Comparison of ENCODE assay signal across 16 cellular contexts in the genomic region with DNA sequence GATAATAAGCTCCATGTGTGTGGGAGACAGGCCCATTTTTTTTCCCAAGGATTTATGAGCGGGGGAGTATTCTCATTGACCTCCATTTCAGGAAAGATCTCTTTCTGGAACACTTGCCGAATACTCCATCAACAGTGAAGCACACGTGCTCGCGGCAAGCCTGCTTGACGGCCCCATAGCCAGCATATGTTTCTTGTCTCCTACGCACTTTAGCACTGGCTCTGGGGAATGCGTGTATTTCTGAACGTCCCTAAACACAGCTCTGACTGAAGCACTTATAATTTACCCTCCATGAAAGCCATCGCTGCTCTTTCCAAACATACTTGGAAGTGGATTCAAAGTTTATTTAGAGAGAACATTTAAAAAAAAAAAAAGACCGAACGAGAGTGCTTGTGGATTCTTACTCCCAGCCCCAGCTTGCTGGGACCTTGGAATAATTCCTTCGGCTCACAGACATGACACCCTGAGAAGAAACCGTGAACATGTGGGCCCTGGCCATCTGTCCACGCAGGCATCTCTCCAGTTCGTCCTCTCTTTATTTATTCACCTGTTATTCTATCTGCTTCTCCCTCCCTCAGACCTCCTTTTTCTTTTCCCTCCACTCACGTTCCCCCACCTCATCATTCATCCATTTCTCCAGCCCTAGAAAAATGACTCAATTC.
DNase-seq lines count a peak whose midpoint lies in the region; ATAC-seq and TF ChIP-seq lines count a peak whose summit lies in the region.
"Had no signal": no experiment of that assay in that cellular context is flagged by ENCODE, and none has a peak within 500 bp of the region (broad histone marks: within the 10 kb centered on the region; RNA-seq: fewer than 3 reads in every experiment).

No MANE protein-coding gene starts in this region.

- no peak for TF ChIP-seq CTCF in hepatocyte (IDR thresholded peaks at IDR 0.05; ENCODE audit: poor library complexity)
- no peak for TF ChIP-seq CTCF in prostate gland (IDR thresholded peaks at IDR 0.05)
- no peak for TF ChIP-seq CTCF in vagina (IDR thresholded peaks at IDR 0.05)

- H3K4me3 ChIP-seq in hepatocyte: no peak overlapping the region
- H3K4me3 ChIP-seq in prostate gland: no peak overlapping the region
- no peak overlapping the region for H3K4me3 ChIP-seq in vagina
- H3K4me3 ChIP-seq: PC-9 had no signal

- no peaks in the 10 kb centered on the region for H3K36me3 ChIP-seq in hepatocyte (replicated peaks; ENCODE audit: insufficient read depth, low read depth)
- no peaks in the 10 kb centered on the region for H3K36me3 ChIP-seq in prostate gland
- no peaks in the 10 kb centered on the region for H3K36me3 ChIP-seq in vagina

- WGBS in hepatocyte (ENCODE audit: low lambda C conversion rate, missing lambda C conversion rate): 47% methylated on average over 17 of the region's 17 CpGs
- WGBS in prostate gland: 35% methylated on average over 17 of the region's 17 CpGs

- H3K9me2 ChIP-seq in hepatocyte (replicated peaks; ENCODE audit: insufficient read depth): no peaks in the 10 kb centered on the region

- no peak overlapping the region for H2AFZ ChIP-seq in hepatocyte
- H2AFZ ChIP-seq: parathyroid adenoma, PC-9 had no signal

- H4K20me1 ChIP-seq in hepatocyte (ENCODE audit: insufficient read depth, poor library complexity, severe bottlenecking): no peaks in the 10 kb centered on the region

- H3K9me3 ChIP-seq in hepatocyte (ENCODE audit: low read depth) (no peaks in the 10 kb centered on the region), prostate gland (no peaks in the 10 kb centered on the region), vagina (no peaks in the 10 kb centered on the region)

- DNase-seq in Right ventricle myocardium superior: peak; percentile 40
- DNase-seq in cardiac septum (ENCODE audit: low spot score): no peak
- peak; percentile 55 for DNase-seq in hepatocyte (ENCODE audit: low spot score)
- no peak for DNase-seq in prostate gland (ENCODE audit: low spot score)
- DNase-seq in vagina (ENCODE audit: extremely low spot score in 2 of 2): no peak
- no peak for DNase-seq in ecto neural progenitor cell (ENCODE audit: low spot score)
- DNase-seq in DMS 273 (lab: John Stamatoyannopoulos, UW; ENCODE audit: unreplicated experiment): no peak
- no peak for DNase-seq in SHP77 treated with DMSO at 0.1 percent for 48 hours (lab: John Stamatoyannopoulos, UW)
- DNase-seq: activated CD4-positive, alpha-beta T cell treated with anti-CD3 and anti-CD28 coated beads, Interleukin-2, amount 50 U/mL, for 48 hours; activated T-cell treated with anti-CD3 and anti-CD28 coated beads, Interleukin-2, amount 50 U/mL, for 24 hours; CD8-positive, alpha-beta T cell; foreskin keratinocyte; NCI-H187; NCI-H526 treated with DMSO at 0.1 percent for 48 hours; PC-9 had no signal

- intact Hi-C loops in Right ventricle myocardium superior (cut with DNase I) (no loop called here), cardiac septum (cut with DNase I) (loop anchor here (5.0 kb wide), 1 partner anchor 39 kb away; no protein-coding TSS in a partner anchor), prostate gland (cut with DNase I) (no loop called here), vagina (cut with DNase I) (no loop called here)

- peaks cover 6% of the 10 kb centered on the region for H3K4me1 ChIP-seq in hepatocyte (ENCODE audit: insufficient read depth)
- peaks cover 6% of the 10 kb centered on the region for H3K4me1 ChIP-seq in prostate gland (replicated peaks)
- H3K4me1 ChIP-seq in vagina: peaks cover 17% of the 10 kb centered on the region
- H3K4me1 ChIP-seq: foreskin keratinocyte, parathyroid adenoma had no signal

- peak; percentile 36 for ATAC-seq in Right ventricle myocardium superior (ENCODE audit: poor library complexity)
- ATAC-seq: CD8-positive, alpha-beta T cell; foreskin keratinocyte had no signal

- no peak overlapping the region for H3K4me2 ChIP-seq in hepatocyte
- H3K4me2 ChIP-seq: PC-9 had no signal

- no peaks in the 10 kb centered on the region for H3K27me3 ChIP-seq in hepatocyte
- H3K27me3 ChIP-seq in prostate gland (replicated peaks; ENCODE audit: insufficient read depth): no peaks in the 10 kb centered on the region
- no peaks in the 10 kb centered on the region for H3K27me3 ChIP-seq in vagina

- TF ChIP-seq POLR2A in prostate gland (IDR thresholded peaks at IDR 0.05) (no peak), vagina (IDR thresholded peaks at IDR 0.05) (no peak)

- H3K27ac ChIP-seq in hepatocyte: peak overlapping the region; percentile 60
- H3K27ac ChIP-seq in prostate gland: peak overlapping the region; percentile 26 to 45
- H3K27ac ChIP-seq in vagina: peak overlapping the region; percentile 67
- H3K27ac ChIP-seq: foreskin keratinocyte, parathyroid adenoma, PC-9 had no signal

- no peaks in the 10 kb centered on the region for H3K79me2 ChIP-seq in hepatocyte
- H3K79me2 ChIP-seq: parathyroid adenoma had no signal

Comparison
In these comparisons a context has a peak if more than half of its experiments do, and no peak if none do; other contexts are left out.
1. DNase-seq: peak in Right ventricle myocardium superior (single experiment) and hepatocyte (single experiment); none in cardiac septum (single experiment), prostate gland (single experiment), vagina (0 of 2), ecto neural progenitor cell (single experiment), DMS 273 (single experiment) and SHP77 treated with DMSO at 0.1 percent for 48 hours (single experiment).
2. Peak in every context shown above with its lines, with median percentiles within 50 percentile points of each other: H3K27ac ChIP-seq.